Comparison of ENCODE assay signal across 19 cellular contexts in genomic region chr11:117570701-117571100, GRCh38.
DNase-seq lines count a peak whose midpoint lies in the region; ATAC-seq and TF ChIP-seq lines count a peak whose summit lies in the region.
"Had no signal": no experiment of that assay in that cellular context is flagged by ENCODE, and none has a peak within 500 bp of the region (broad histone marks: within the 10 kb centered on the region; RNA-seq: fewer than 3 reads in every experiment).

No MANE protein-coding gene starts in this region.

- H3K4me3 ChIP-seq in heart left ventricle (no peak overlapping the region), upper lobe of right lung (no peak overlapping the region)
- H3K4me3 ChIP-seq: Peyer's patch, transverse colon had no signal

- H3K27me3 ChIP-seq in heart left ventricle (no peaks in the 10 kb centered on the region), upper lobe of right lung (no peaks in the 10 kb centered on the region)
- H3K27me3 ChIP-seq: Peyer's patch, transverse colon had no signal

- no peak overlapping the region for H3K27ac ChIP-seq in heart left ventricle
- no peak overlapping the region for H3K27ac ChIP-seq in upper lobe of right lung
- H3K27ac ChIP-seq: C4-2B, Peyer's patch, transverse colon had no signal

- H3K9me3 ChIP-seq in heart left ventricle: no peaks in the 10 kb centered on the region
- H3K9me3 ChIP-seq in upper lobe of right lung: no peaks in the 10 kb centered on the region
- H3K9me3 ChIP-seq: Peyer's patch, transverse colon had no signal

- no peak for TF ChIP-seq CTCF in heart left ventricle (IDR thresholded peaks at IDR 0.05)
- no peak for TF ChIP-seq CTCF in upper lobe of right lung (IDR thresholded peaks at IDR 0.05)

- no peak for TF ChIP-seq POLR2A in heart left ventricle (IDR thresholded peaks at IDR 0.05)

- 68 to 100% (median 74%) methylated on average over 4 to 5 of the region's 5 CpGs for WGBS in heart left ventricle, 4 donors

- intact Hi-C loops in Right ventricle myocardium inferior (cut with DNase I): no loop called here
- intact Hi-C loops in heart left ventricle (cut with DNase I): no loop called here
- intact Hi-C loops in upper lobe of right lung (cut with DNase I): no loop called here

- H3K4me1 ChIP-seq in heart left ventricle (no peaks in the 10 kb centered on the region), upper lobe of right lung (no peaks in the 10 kb centered on the region)
- H3K4me1 ChIP-seq: Peyer's patch, transverse colon had no signal

- H3K36me3 ChIP-seq in heart left ventricle: no peaks in the 10 kb centered on the region
- H3K36me3 ChIP-seq in upper lobe of right lung: no peaks in the 10 kb centered on the region
- H3K36me3 ChIP-seq: Peyer's patch, transverse colon had no signal

- DNase-seq in Right ventricle myocardium inferior (ENCODE audit: missing footprints) (peak; percentile 58), heart left ventricle (no peak), NCI-H1092 treated with DMSO at 0.1 percent for 48 hours (lab: John Stamatoyannopoulos, UW) (peak; percentile 12), medulla oblongata (ENCODE audit: extremely low spot score) (peak; percentile 46), upper lobe of right lung (peak; percentile 60), Kasumi-1 (lab: John Stamatoyannopoulos, UW) (no peak), HCEC 1CT (no peak)
- DNase-seq: activated CD4-positive, alpha-beta T cell treated with anti-CD3 and anti-CD28 coated beads, Interleukin-2, amount 50 U/mL, for 1 hour; activated gamma-delta T cell treated with Interleukin-2 at 50 U/mL for 16 hours; activated naive CD8-positive, alpha-beta T cell treated with anti-CD3 and anti-CD28 coated beads, Interleukin-2, amount 50 U/mL, for 24 hours; activated T-cell treated with anti-CD3 and anti-CD28 coated beads, Interleukin-2, amount 50 U/mL, for 4 hours; GDM1; left ventricle myocardium superior; naive B cell; NCI-H1930; Peyer's patch; transverse colon had no signal

- ATAC-seq in Right ventricle myocardium inferior (no peak), heart left ventricle (no peak), upper lobe of right lung (no peak)
- ATAC-seq: activated naive CD8-positive, alpha-beta T cell treated with anti-CD3 and anti-CD28 coated beads, Interleukin-2, amount 50 U/mL, for 24 hours; activated T-cell treated with anti-CD3 and anti-CD28 coated beads, Interleukin-2, amount 50 U/mL, for 4 hours; left ventricle myocardium superior; WTC11 had no signal

Comparison
In these comparisons a context has a peak if more than half of its experiments do, and no peak if none do; other contexts are left out.
1. DNase-seq: peak in Right ventricle myocardium inferior (single experiment), NCI-H1092 treated with DMSO at 0.1 percent for 48 hours (single experiment), medulla oblongata (single experiment) and upper lobe of right lung (single experiment); none in heart left ventricle (0 of 5), Kasumi-1 (0 of 2) and HCEC 1CT (single experiment).